Comparison of ENCODE assay signal across 9 cellular contexts in genomic region chr10:62528441-62528840, GRCh38.
DNase-seq lines count a peak whose midpoint lies in the region; ATAC-seq and TF ChIP-seq lines count a peak whose summit lies in the region.
"Had no signal": no experiment of that assay in that cellular context is flagged by ENCODE, and none has a peak within 500 bp of the region (broad histone marks: within the 10 kb centered on the region; RNA-seq: fewer than 3 reads in every experiment).

No MANE protein-coding gene starts in this region.

- no peak for DNase-seq in DND-41
- DNase-seq in activated CD4-positive, alpha-beta memory T cell treated with anti-CD3 and anti-CD28 coated beads for 36 hours: no peak
- DNase-seq in GF-D8 (lab: John Stamatoyannopoulos, UW): no peak
- DNase-seq in transverse colon: no peak
- no peak for DNase-seq in medulla oblongata (ENCODE audit: extremely low spot score)
- no peak for DNase-seq in NK-92 treated with Interleukin-12 subunit alpha and Interleukin-12 subunit beta, amount 100 ng/mL, for 24 hours (lab: John Stamatoyannopoulos, UW)
- DNase-seq: pancreas had no signal

- TF ChIP-seq CTCF in DND-41 (IDR thresholded peaks at IDR 0.05; ENCODE audit: borderline replicate concordance, extremely low read depth, low read length, poor library complexity, severe bottlenecking): no peak
- TF ChIP-seq CTCF in transverse colon (IDR thresholded peaks at IDR 0.05): no peak

- H4K20me1 ChIP-seq in DND-41 (ENCODE audit: insufficient read depth, low read length): no peaks in the 10 kb centered on the region

- H3K79me2 ChIP-seq in DND-41 (ENCODE audit: insufficient read depth, low read length): no peaks in the 10 kb centered on the region

- H3K9me3 ChIP-seq in DND-41 (ENCODE audit: insufficient read depth, low read length, severe bottlenecking) (peaks cover 6% of the 10 kb centered on the region), transverse colon (no peaks in the 10 kb centered on the region)
- H3K9me3 ChIP-seq: pancreas had no signal

- H3K4me1 ChIP-seq in DND-41 (ENCODE audit: insufficient read depth, low read length) (peaks cover 41% of the 10 kb centered on the region), transverse colon (no peaks in the 10 kb centered on the region)
- H3K4me1 ChIP-seq: pancreas had no signal

- H2AFZ ChIP-seq in DND-41 (ENCODE audit: low read depth, low read length): peak overlapping the region; percentile 54; the same call in 1 of the 2 replicates

- in situ Hi-C loops in transverse colon (cut with MboI; ENCODE audit: low pct_ligation_motif_present in 1 of 4, low pct_unique_long_range_greater_than_20kb in 1 of 4, low sequenced_read_pairs in 3 of 4): no loop called here

- intact Hi-C loops in activated CD4-positive, alpha-beta memory T cell treated with anti-CD3 and anti-CD28 coated beads for 36 hours (cut with micrococcal nuclease): loop anchor here (2.0 kb wide), 3 partner anchors 92 to 282 kb away; no protein-coding TSS in a partner anchor
- intact Hi-C loops in transverse colon (cut with DNase I; ENCODE audit: low total_unique reads): no loop called here

- H3K27me3 ChIP-seq in DND-41 (ENCODE audit: insufficient read depth, low read length, poor library complexity) (no peaks in the 10 kb centered on the region), transverse colon (no peaks in the 10 kb centered on the region)
- H3K27me3 ChIP-seq: pancreas had no signal

- no peak for TF ChIP-seq EP300 in transverse colon (IDR thresholded peaks at IDR 0.05; ENCODE audit: low read depth)

- no peak for TF ChIP-seq POLR2A in transverse colon (IDR thresholded peaks at IDR 0.05)

- no peak overlapping the region for H3K4me3 Mint-ChIP-seq in activated CD4-positive, alpha-beta memory T cell treated with anti-CD3 and anti-CD28 coated beads for 36 hours

- H3K27ac Mint-ChIP-seq in activated CD4-positive, alpha-beta memory T cell treated with anti-CD3 and anti-CD28 coated beads for 36 hours: peak overlapping the region; percentile 15

- peaks cover 11% of the 10 kb centered on the region for H3K27me3 Mint-ChIP-seq in activated CD4-positive, alpha-beta memory T cell treated with anti-CD3 and anti-CD28 coated beads for 36 hours

- peak; percentile 76 for ATAC-seq in DND-41 (ENCODE audit: insufficient read depth, low read depth)
- peak; percentile 78 for ATAC-seq in GM19463 (IDR thresholded peaks at IDR 0.05; ENCODE audit: unreplicated experiment)
- peak; percentile 91 for ATAC-seq in HG03354 (IDR thresholded peaks at IDR 0.05; ENCODE audit: poor library complexity, severe bottlenecking, unreplicated experiment)

- peaks cover 11% of the 10 kb centered on the region for H3K36me3 Mint-ChIP-seq in activated CD4-positive, alpha-beta memory T cell treated with anti-CD3 and anti-CD28 coated beads for 36 hours

- POLR2A ChIA-PET in activated CD4-positive, alpha-beta memory T cell treated with anti-CD3 and anti-CD28 coated beads for 36 hours (lab: Charles Lee): interaction anchor here (0.7 kb wide), 2 partner anchors 330 to 574 kb away, joined by 4 to 7 read pairs; no protein-coding TSS in a partner anchor

- CTCF ChIA-PET in activated CD4-positive, alpha-beta memory T cell treated with anti-CD3 and anti-CD28 coated beads for 36 hours (lab: Charles Lee): interaction anchor here (0.7 to 1.3 kb wide), 4 partner anchors 11 to 1084 kb away, joined by 3 to 4 read pairs (median 3); no protein-coding TSS in a partner anchor

- peak overlapping the region; percentile 91 for H3K27ac ChIP-seq in DND-41 (ENCODE audit: low read length)
- no peak overlapping the region for H3K27ac ChIP-seq in transverse colon
- H3K27ac ChIP-seq: pancreas had no signal

- H3K36me3 ChIP-seq in DND-41 (ENCODE audit: insufficient read depth, low read length) (no peaks in the 10 kb centered on the region), transverse colon (no peaks in the 10 kb centered on the region)
- H3K36me3 ChIP-seq: pancreas had no signal

- WGBS in transverse colon (ENCODE audit: low coverage in 1 of 2), 2 donors: 41 to 44% methylated on average over 1 of the region's 1 CpG

- peak overlapping the region; percentile 51 for H3K4me2 ChIP-seq in DND-41 (ENCODE audit: insufficient read depth, low read length)

- H3K4me3 ChIP-seq in DND-41 (ENCODE audit: low read depth in 1 of 2, low read length in 2 of 2) (no peak overlapping the region), transverse colon (no peak overlapping the region)
- H3K4me3 ChIP-seq: pancreas had no signal

- peaks cover 33% of the 10 kb centered on the region for H3K4me1 Mint-ChIP-seq in activated CD4-positive, alpha-beta memory T cell treated with anti-CD3 and anti-CD28 coated beads for 36 hours (ENCODE audit: low read depth)

- peaks cover 9% of the 10 kb centered on the region for H3K9me3 Mint-ChIP-seq in activated CD4-positive, alpha-beta memory T cell treated with anti-CD3 and anti-CD28 coated beads for 36 hours

- peak overlapping the region; percentile 56 for H3K9ac ChIP-seq in DND-41 (ENCODE audit: low read depth, low read length)
